Comparison of ENCODE assay signal across 19 cellular contexts in genomic region chr2:38794235-38794946, GRCh38. TPM values are rescaled to one million over a fixed set of nuclear protein-coding genes. Genes with fewer than 3 reads are reported as not detected.
A peak's percentile ranks its signal among the peaks of the same experiment; 100 is the strongest.
DNase-seq lines count a peak whose midpoint lies in the region; ATAC-seq and TF ChIP-seq lines count a peak whose summit lies in the region.
"Had no signal": no experiment of that assay in that cellular context is flagged by ENCODE, and none has a peak within 500 bp of the region (broad histone marks: within the 10 kb centered on the region; RNA-seq: fewer than 3 reads in every experiment).

No MANE protein-coding gene starts in this region.

- peaks cover 7% of the 10 kb centered on the region for H3K36me3 Mint-ChIP-seq in Caco-2 (ENCODE audit: insufficient read depth, unreplicated experiment)

- no peak overlapping the region for H3K27ac Mint-ChIP-seq in Caco-2 (ENCODE audit: unreplicated experiment)

- peaks cover 13% of the 10 kb centered on the region for H3K4me1 ChIP-seq in hepatocyte (ENCODE audit: insufficient read depth)
- H3K4me1 ChIP-seq in liver (ENCODE audit: control insufficient read depth in 4 of 4, insufficient read depth in 4 of 4, low read length in 3 of 4): peaks cover 8 to 33% (median 17%) of the 10 kb centered on the region in 4 donors
- peaks cover 29% of the 10 kb centered on the region for H3K4me1 ChIP-seq in Caco-2

- intact Hi-C loops in Caco-2 (cut with micrococcal nuclease; ENCODE audit: unreplicated experiment): no loop called here

- H3K9me3 ChIP-seq in hepatocyte (ENCODE audit: low read depth): no peaks in the 10 kb centered on the region
- H3K9me3 ChIP-seq in liver (ENCODE audit: control insufficient read depth in 4 of 4, low read length in 3 of 4): no peaks in the 10 kb centered on the region
- no peaks in the 10 kb centered on the region for H3K9me3 ChIP-seq in Caco-2
- H3K9me3 ChIP-seq: SK-N-SH had no signal

- H3K9me3 Mint-ChIP-seq in Caco-2 (ENCODE audit: unreplicated experiment): no peaks in the 10 kb centered on the region

- H3K79me2 ChIP-seq in hepatocyte: no peaks in the 10 kb centered on the region

- H3K4me3 ChIP-seq in hepatocyte (no peak overlapping the region), liver (ENCODE audit: low read depth in 1 of 3, low read length in 3 of 3) (no peak overlapping the region), Caco-2 (ENCODE audit: low read depth, low read length) (no peak overlapping the region)

- H2AFZ ChIP-seq in hepatocyte: no peak overlapping the region

- no peaks in the 10 kb centered on the region for H3K9me2 ChIP-seq in hepatocyte (replicated peaks; ENCODE audit: insufficient read depth)
- H3K9me2 ChIP-seq: SK-N-SH had no signal

- no peaks in the 10 kb centered on the region for H3K27me3 ChIP-seq in hepatocyte
- no peaks in the 10 kb centered on the region for H3K27me3 ChIP-seq in liver (ENCODE audit: control insufficient read depth in 4 of 4, insufficient read depth in 4 of 4, low read length in 3 of 4)
- no peaks in the 10 kb centered on the region for H3K27me3 ChIP-seq in Caco-2 (replicated peaks; ENCODE audit: control insufficient read depth, insufficient read depth, low read length)

- H3K4me2 ChIP-seq in hepatocyte: peak overlapping the region; percentile 24
- H3K4me2 ChIP-seq: KMS-11, SK-N-SH had no signal

- CTCF ChIA-PET in Caco-2 (lab: Charles Lee): no interaction called here

- DNase-seq in HuH-7 (ENCODE audit: low spot score) (peak; percentile 28), hepatocyte (ENCODE audit: low spot score) (peak; percentile 53), renal cortical epithelial cell (ENCODE audit: low read depth) (peak; percentile 87), Caco-2 (no peak), NCI-H1930 (lab: John Stamatoyannopoulos, UW) (no peak), T-helper 2 cell (no peak)
- DNase-seq: AML-193, DMS79 treated with DMSO at 0.1 percent for 48 hours, NCI-H1092, NCI-H1436 treated with DMSO at 0.1 percent for 48 hours, NCI-H2081, NCI-H510A, NCI-H774, SHP77, SK-N-SH had no signal

- no peak for ATAC-seq in HG02970 (IDR thresholded peaks at IDR 0.05; ENCODE audit: low FRiP score, unreplicated experiment)

- H3K4me3 Mint-ChIP-seq in Caco-2 (ENCODE audit: unreplicated experiment): no peak overlapping the region

- H4K20me1 ChIP-seq in hepatocyte (ENCODE audit: insufficient read depth, poor library complexity, severe bottlenecking): no peaks in the 10 kb centered on the region

- no peaks in the 10 kb centered on the region for H3K27me3 Mint-ChIP-seq in Caco-2 (ENCODE audit: insufficient read depth, unreplicated experiment)

- TF ChIP-seq CTCF in hepatocyte (IDR thresholded peaks at IDR 0.05; ENCODE audit: poor library complexity) (no peak), liver (IDR thresholded peaks at IDR 0.05; ENCODE audit: low read depth, low read length, missing input control) (no peak), Caco-2 (IDR thresholded peaks at IDR 0.05; ENCODE audit: insufficient read depth in 1 of 2, low read depth in 1 of 2, low read length in 1 of 2, severe bottlenecking in 1 of 2, unreplicated experiment in 1 of 2) (no peak)

- H3K36me3 ChIP-seq in hepatocyte (replicated peaks; ENCODE audit: insufficient read depth, low read depth): no peaks in the 10 kb centered on the region
- H3K36me3 ChIP-seq in liver (ENCODE audit: control insufficient read depth in 4 of 4, insufficient read depth in 3 of 4, low read depth in 1 of 4, low read length in 3 of 4): no peaks in the 10 kb centered on the region
- H3K36me3 ChIP-seq in Caco-2 (ENCODE audit: control insufficient read depth, insufficient read depth, low read length): no peaks in the 10 kb centered on the region

- 63% methylated on average over 7 of the region's 7 CpGs for WGBS in hepatocyte (ENCODE audit: low lambda C conversion rate, missing lambda C conversion rate)
- 35% methylated on average over 7 of the region's 7 CpGs for WGBS in liver

- H3K27ac ChIP-seq in hepatocyte: peak overlapping the region; percentile 66
- H3K27ac ChIP-seq in liver (ENCODE audit: low read depth in 1 of 2, low read length in 2 of 2): peak overlapping the region; percentile 81 to 93
- H3K27ac ChIP-seq: C4-2B, KMS-11 had no signal

- no TSS peak for BruUV-seq in Caco-2 (replicated peaks; lab: Mats Ljungman, UMichigan)

- H3K9ac ChIP-seq in liver (ENCODE audit: low read depth in 1 of 2, low read length in 2 of 2): peak overlapping the region in 1 of 2 donors; percentile 31
- H3K9ac ChIP-seq: KMS-11, SK-N-SH had no signal

- TF ChIP-seq RAD21 in liver (IDR thresholded peaks at IDR 0.05): peak in 1 of 2 donors; percentile 35

- H3K4me1 Mint-ChIP-seq in Caco-2 (ENCODE audit: low read depth, unreplicated experiment): peaks cover 10% of the 10 kb centered on the region

- POLR2A ChIA-PET in Caco-2 (lab: Charles Lee): interaction anchor here (0.9 kb wide), 1 partner anchor 43 kb away, joined by 12 read pairs; the partner anchor contains the start of gene SRSF7

TF ChIP-seq in liver, 16 proteins besides CTCF, POLR2A, EP300 and RAD21:
- TF ChIP-seq NR2F2 (IDR thresholded peaks at IDR 0.05) (peak; percentile 34), TAF1 (conservative IDR thresholded peaks at IDR 0.05) (peak; percentile 50), FOXA1 (IDR thresholded peaks at IDR 0.05) (peak; percentile 72), JUND (IDR thresholded peaks at IDR 0.05) (peak; percentile 79 to 82), MAX (IDR thresholded peaks at IDR 0.05) (peak; percentile 84), HNF4G (IDR thresholded peaks at IDR 0.05) (peak; percentile 52), SP1 (IDR thresholded peaks at IDR 0.05) (peak; percentile 95), ATF3 (IDR thresholded peaks at IDR 0.05) (no peak), REST (IDR thresholded peaks at IDR 0.05) (peak; percentile 82), RXRA (IDR thresholded peaks at IDR 0.05) (peak; percentile 73 to 88), GABPA (IDR thresholded peaks at IDR 0.05 in 1 of 2, conservative IDR thresholded peaks at IDR 0.05 in 1 of 2) (peak in 1 of 2 donors; percentile 24), YY1 (IDR thresholded peaks at IDR 0.05) (peak; percentile 90), FOXA2 (IDR thresholded peaks at IDR 0.05) (peak; percentile 71), ZBTB33 (IDR thresholded peaks at IDR 0.05) (peak; percentile 85), HNF4A (conservative IDR thresholded peaks at IDR 0.05) (peak; percentile 81 to 89), EGR1 (IDR thresholded peaks at IDR 0.05; ENCODE audit: low read depth in 2 of 2) (peak in 1 of 2 donors; percentile 66)

RNA-seq across cellular contexts. Expression of gene GEMIN6, which starts 16.4 kb away (rescaled TPM):
- total RNA-seq in hepatocyte: 12.6 and 15.7 TPM in 2 replicates
- polyA plus RNA-seq in hepatocyte: 13.4 and 16.2 TPM in 2 replicates
- 1 to 10 TPM; 4.5 to 6.3 TPM for total RNA-seq in liver
- polyA plus RNA-seq in liver: 10 to 100 TPM in 1 of 2 donors, 1 to 10 TPM in 1; 5.0 to 13.9 TPM
- 10.4 and 12.5 TPM in 2 replicates for total RNA-seq in renal cortical epithelial cell
- total RNA-seq in Caco-2 (2022): 21.3 and 24.2 TPM in 2 replicates

RNA-seq across cellular contexts. Expression of gene SRSF7, which starts 43.2 kb away (rescaled TPM):
- 113 and 120 TPM in 2 replicates for total RNA-seq in hepatocyte
- polyA plus RNA-seq in hepatocyte: 147 and 172 TPM in 2 replicates
- 10 to 100 TPM; 63.4 to 66.9 TPM for total RNA-seq in liver
- 100 to 1,000 TPM in 1 of 2 donors, 10 to 100 TPM in 1; 49.8 to 111 TPM for polyA plus RNA-seq in liver
- 121 and 160 TPM in 2 replicates for total RNA-seq in renal cortical epithelial cell
- total RNA-seq in Caco-2 (2022): 224 and 233 TPM in 2 replicates

Comparison
In these comparisons a context has a peak if more than half of its experiments do, and no peak if none do; other contexts are left out.
1. DNase-seq: peak in HuH-7 (single experiment), hepatocyte (single experiment) and renal cortical epithelial cell (single experiment); none in Caco-2 (0 of 2), NCI-H1930 (0 of 2) and T-helper 2 cell (0 of 5).